In genomic region chrX:129497146-129497805, GRCh38 we compare ENCODE assay signal across 28 cellular contexts. TPM values are rescaled to one million over a fixed set of nuclear protein-coding genes. Genes with fewer than 3 reads are reported as not detected.
"Had no signal": no experiment of that assay in that cellular context is flagged by ENCODE, and none has a peak within 500 bp of the region (broad histone marks: within the 10 kb centered on the region; RNA-seq: fewer than 3 reads in every experiment).

No MANE protein-coding gene starts in this region.

- H3K4me3 ChIP-seq: cardiac muscle cell, SK-N-MC had no signal

- H3K27me3 ChIP-seq: brain microvascular endothelial cell, cardiac muscle cell had no signal

- H3K4me1 Mint-ChIP-seq: activated CD4-positive, alpha-beta memory T cell treated with anti-CD3 and anti-CD28 coated beads, Interleukin-2, amount 10 ng/mL, durations not matched to agents 7 days and 5 days; activated CD4-positive, alpha-beta T cell treated with anti-CD3 and anti-CD28 coated beads for 36 hours; activated naive CD8-positive, alpha-beta T cell treated with anti-CD3 and anti-CD28 coated beads, Interleukin-2, amount 10 ng/mL, durations not matched to agents 7 days and 5 days had no signal

- DNase-seq: activated CD4-positive, alpha-beta memory T cell treated with anti-CD3 and anti-CD28 coated beads, Interleukin-2, amount 10 ng/mL, durations not matched to agents 7 days and 5 days; activated CD4-positive, alpha-beta T cell treated with anti-CD3 and anti-CD28 coated beads for 36 hours; activated CD4-positive, alpha-beta T cell treated with anti-CD3 and anti-CD28 coated beads, Interleukin-2, amount 50 U/mL, for 1 hour; activated CD8-positive, alpha-beta memory T cell treated with anti-CD3 and anti-CD28 coated beads, Interleukin-2, amount 50 U/mL, for 4 hours; activated gamma-delta T cell treated with Interleukin-2 at 50 U/mL for 16 hours; activated naive CD4-positive, alpha-beta T cell treated with anti-CD3 and anti-CD28 coated beads, Interleukin-2, amount 50 U/mL, for 16 hours; activated naive CD8-positive, alpha-beta T cell treated with anti-CD3 and anti-CD28 coated beads, Interleukin-2, amount 10 ng/mL, durations not matched to agents 7 days and 5 days; activated T-cell treated with anti-CD3 and anti-CD28 coated beads, Interleukin-2, amount 50 U/mL, for 72 hours; amniotic stem cell; brain microvascular endothelial cell; Karpas-422; NCI-H1048; NCI-H146; NCI-H1930; NCI-H2171; NCI-H345; NCI-H510A; NCI-H526 treated with DMSO at 0.1 percent for 48 hours; NCI-H82; RPMI8226; T-helper 1 cell; WERI-Rb-1 had no signal

- H3K36me3 Mint-ChIP-seq: activated naive CD8-positive, alpha-beta T cell treated with anti-CD3 and anti-CD28 coated beads, Interleukin-2, amount 10 ng/mL, durations not matched to agents 7 days and 5 days had no signal

- H3K27ac ChIP-seq: cardiac muscle cell, SK-N-MC, WERI-Rb-1 had no signal

- H3K27ac Mint-ChIP-seq: activated CD4-positive, alpha-beta memory T cell treated with anti-CD3 and anti-CD28 coated beads, Interleukin-2, amount 10 ng/mL, durations not matched to agents 7 days and 5 days; activated CD4-positive, alpha-beta T cell treated with anti-CD3 and anti-CD28 coated beads for 36 hours; activated naive CD8-positive, alpha-beta T cell treated with anti-CD3 and anti-CD28 coated beads, Interleukin-2, amount 10 ng/mL, durations not matched to agents 7 days and 5 days; activated T-cell treated with anti-CD3 and anti-CD28 coated beads, Interleukin-2, amount 50 U/mL, for 72 hours; activated T-helper 2 cell treated with anti-CD3 and anti-CD28 coated beads, Interferon-gamma antibody, Interleukin-2, Interleukin-4, amounts not matched to agents 10 μg/mL and 5 μg/mL and 100 μg/mL, durations not matched to agents 14 hours and 24 hours and 36 hours had no signal

- H3K9me3 Mint-ChIP-seq: activated CD4-positive, alpha-beta memory T cell treated with anti-CD3 and anti-CD28 coated beads, Interleukin-2, amount 10 ng/mL, durations not matched to agents 7 days and 5 days; activated naive CD8-positive, alpha-beta T cell treated with anti-CD3 and anti-CD28 coated beads, Interleukin-2, amount 10 ng/mL, durations not matched to agents 7 days and 5 days; activated T-cell treated with anti-CD3 and anti-CD28 coated beads, Interleukin-2, amount 50 U/mL, for 72 hours; activated T-helper 2 cell treated with anti-CD3 and anti-CD28 coated beads, Interferon-gamma antibody, Interleukin-2, Interleukin-4, amounts not matched to agents 10 μg/mL and 5 μg/mL and 100 μg/mL, durations not matched to agents 14 hours and 24 hours and 36 hours had no signal

- ATAC-seq: activated CD4-positive, alpha-beta T cell treated with anti-CD3 and anti-CD28 coated beads for 36 hours; activated T-cell treated with anti-CD3 and anti-CD28 coated beads, Interleukin-2, amount 50 U/mL, for 72 hours; Panc1; Right ventricle myocardium inferior had no signal

- H3K27me3 Mint-ChIP-seq: activated CD4-positive, alpha-beta memory T cell treated with anti-CD3 and anti-CD28 coated beads, Interleukin-2, amount 10 ng/mL, durations not matched to agents 7 days and 5 days; activated CD4-positive, alpha-beta T cell treated with anti-CD3 and anti-CD28 coated beads for 36 hours; activated naive CD8-positive, alpha-beta T cell treated with anti-CD3 and anti-CD28 coated beads, Interleukin-2, amount 10 ng/mL, durations not matched to agents 7 days and 5 days had no signal

- H3K4me3 Mint-ChIP-seq: activated CD4-positive, alpha-beta memory T cell treated with anti-CD3 and anti-CD28 coated beads, Interleukin-2, amount 10 ng/mL, durations not matched to agents 7 days and 5 days; activated CD4-positive, alpha-beta T cell treated with anti-CD3 and anti-CD28 coated beads for 36 hours; activated naive CD8-positive, alpha-beta T cell treated with anti-CD3 and anti-CD28 coated beads, Interleukin-2, amount 10 ng/mL, durations not matched to agents 7 days and 5 days; activated T-cell treated with anti-CD3 and anti-CD28 coated beads, Interleukin-2, amount 50 U/mL, for 72 hours had no signal

RNA-seq across cellular contexts. Expression of gene SMARCA1, which starts 26.0 kb away (rescaled TPM):
- total RNA-seq: activated CD4-positive, alpha-beta memory T cell treated with anti-CD3 and anti-CD28 coated beads, Interleukin-2, amount 10 ng/mL, durations not matched to agents 7 days and 5 days; T-helper 2 cell treated with Interferon-gamma antibody and Interleukin-4, amounts not matched to agents 100 ng/mL and 5 ng/mL, for 36 hours had no signal
